7 cellular contexts compared by ENCODE assay signal in genomic region chr20:34709044-34709835, GRCh38. TPM values are rescaled to one million over a fixed set of nuclear protein-coding genes. Genes with fewer than 3 reads are reported as not detected.
DNase-seq lines count a peak whose midpoint lies in the region; ATAC-seq, FAIRE-seq and TF ChIP-seq lines count a peak whose summit lies in the region.

No MANE protein-coding gene starts in this region.

- ATAC-seq in GM18502 (IDR thresholded peaks at IDR 0.05; ENCODE audit: poor library complexity, unreplicated experiment) (peak; percentile 42), HG02763 (IDR thresholded peaks at IDR 0.05; ENCODE audit: unreplicated experiment) (peak; percentile 44), activated B cell treated with CpG ODN at 0.5 μM for 24 hours (ENCODE audit: low read depth) (peak; percentile 73)

- H3K36me3 ChIP-seq in bronchial epithelial cell (ENCODE audit: control insufficient read depth, insufficient read depth, low read length) = peaks cover 4% of the 10 kb centered on the region

- H3K4me1 Mint-ChIP-seq in activated B cell treated with CpG ODN at 0.5 μM for 24 hours = peaks cover 19% of the 10 kb centered on the region

- no peak for FAIRE-seq in bronchial epithelial cell (lab: Jason Lieb, UNC)

- peak overlapping the region; percentile 61 for H3K4me3 ChIP-seq in bronchial epithelial cell (ENCODE audit: low read depth, low read length)

- H3K27me3 Mint-ChIP-seq in activated B cell treated with CpG ODN at 0.5 μM for 24 hours = no peaks in the 10 kb centered on the region

- CTCF ChIA-PET in activated B cell treated with CpG ODN at 0.5 μM for 24 hours (lab: Charles Lee) = interaction anchor here (0.9 to 3.8 kb wide), 5 partner anchors 35 to 397 kb away, joined by 3 to 21 read pairs (median 5); no protein-coding TSS in a partner anchor

- no peak for TF ChIP-seq CTCF in activated B cell treated with CpG ODN at 0.5 μM for 24 hours (IDR thresholded peaks at IDR 0.05)
- no peak for TF ChIP-seq CTCF in bronchial epithelial cell (IDR thresholded peaks at IDR 0.05; ENCODE audit: insufficient read depth, low read length, severe bottlenecking)

- POLR2A ChIA-PET in activated B cell treated with CpG ODN at 0.5 μM for 24 hours (lab: Charles Lee) = interaction anchor here (0.6 to 2.8 kb wide), 8 partner anchors 30 to 575 kb away, joined by 3 to 21 read pairs (median 5); partner anchors contain the start of genes AHCY, DYNLRB1, EIF6 and MAP1LC3A

- no peaks in the 10 kb centered on the region for H3K9me3 Mint-ChIP-seq in activated B cell treated with CpG ODN at 0.5 μM for 24 hours

- peaks cover 11% of the 10 kb centered on the region for H3K36me3 Mint-ChIP-seq in activated B cell treated with CpG ODN at 0.5 μM for 24 hours (ENCODE audit: low read depth)

- DNase-seq in NCI-H146 treated with DMSO at 0.1 percent for 48 hours (lab: John Stamatoyannopoulos, UW; ENCODE audit: unreplicated experiment) = peak; percentile 89
- peak; percentile 87 for DNase-seq in activated B cell treated with CpG ODN at 0.5 μM for 24 hours
- peak; percentile 55 for DNase-seq in bronchial epithelial cell (ENCODE audit: low read depth)
- peak; percentile 87 for DNase-seq in islet precursor cell
- peak; percentile 58 to 66 for DNase-seq in stimulated activated CD4-positive, alpha-beta T cell treated with anti-CD3 and anti-CD28 coated beads, Interleukin-15, amount 100 ng/mL, for 1 hour (ENCODE audit: low read depth in 1 of 2, low spot score in 1 of 2)

- H3K4me3 Mint-ChIP-seq in activated B cell treated with CpG ODN at 0.5 μM for 24 hours = peak overlapping the region; percentile 88

- H3K27ac Mint-ChIP-seq in activated B cell treated with CpG ODN at 0.5 μM for 24 hours = peak overlapping the region; percentile 80

- intact Hi-C loops in activated B cell treated with CpG ODN at 0.5 μM for 24 hours (cut with micrococcal nuclease) = loop anchor here (1.0 to 10.0 kb wide), 8 partner anchors 32 to 714 kb away; partner anchors contain the start of genes AHCY, ITCH, MAP1LC3A and PIGU

- H3K27me3 ChIP-seq in bronchial epithelial cell (ENCODE audit: control insufficient read depth, insufficient read depth, low read length) = no peaks in the 10 kb centered on the region

RNA-seq across cellular contexts. Expression of gene TP53INP2, which starts 5.1 kb away (rescaled TPM):
- total RNA-seq in activated B cell treated with CpG ODN at 0.5 μM for 24 hours (4.0 and 4.2 TPM in 2 replicates), bronchial epithelial cell (0.53 and 2.8 TPM in 2 replicates)

RNA-seq across cellular contexts. Expression of gene PIGU, which starts 32.3 kb away (rescaled TPM):
- 14.7 and 15.3 TPM in 2 replicates for total RNA-seq in activated B cell treated with CpG ODN at 0.5 μM for 24 hours
- 5.5 TPM in 2 replicates for total RNA-seq in bronchial epithelial cell

Comparison
In these comparisons a context has a peak if more than half of its experiments do, and no peak if none do; other contexts are left out.
1. Peak in every context shown above with its lines: DNase-seq, ATAC-seq and H3K4me3 ChIP-seq.